26 cellular contexts compared by ENCODE assay signal in the genomic region with DNA sequence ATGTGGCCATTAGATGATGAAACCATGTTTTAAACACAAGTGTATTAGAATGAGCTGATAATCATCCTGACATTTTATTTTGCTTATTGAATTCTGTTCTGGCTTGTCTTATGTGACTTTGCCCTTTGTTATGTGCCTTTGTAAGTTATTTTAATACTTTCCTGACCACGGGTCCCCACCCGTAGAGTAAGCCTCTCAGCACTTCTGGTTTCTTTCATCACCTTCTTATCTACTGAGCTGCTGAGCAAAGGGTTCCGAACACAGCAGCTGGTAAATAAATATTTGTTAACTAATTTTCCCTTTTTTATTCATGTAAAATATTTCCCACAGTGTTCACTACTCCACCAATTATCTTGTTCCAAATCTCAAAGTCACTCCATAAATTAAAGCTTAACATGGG.
"Had no signal": no experiment of that assay in that cellular context is flagged by ENCODE, and none has a peak within 500 bp of the region (broad histone marks: within the 10 kb centered on the region; RNA-seq: fewer than 3 reads in every experiment).

No MANE protein-coding gene starts in this region.

- H3K9me3 ChIP-seq: adrenal gland, body of pancreas had no signal

- ATAC-seq: activated CD4-positive, alpha-beta T cell treated with anti-CD3 and anti-CD28 coated beads for 36 hours; activated CD8-positive, alpha-beta memory T cell treated with anti-CD3 and anti-CD28 coated beads, Interleukin-2, amount 10 ng/mL, durations not matched to agents 7 days and 5 days; activated CD8-positive, alpha-beta T cell treated with anti-CD3 and anti-CD28 coated beads, Interleukin-2, amount 10 ng/mL, durations not matched to agents 7 days and 5 days; activated naive CD8-positive, alpha-beta T cell treated with anti-CD3 and anti-CD28 coated beads, Interleukin-2, amount 50 U/mL, for 24 hours; body of pancreas; esophagus mucosa had no signal

- H3K36me3 ChIP-seq: adrenal gland had no signal

- H3K27me3 ChIP-seq: adrenal gland, body of pancreas had no signal

- DNase-seq: activated CD4-positive, alpha-beta memory T cell treated with anti-CD3 and anti-CD28 coated beads for 36 hours; activated CD4-positive, alpha-beta T cell treated with anti-CD3 and anti-CD28 coated beads for 36 hours; activated CD4-positive, alpha-beta T cell treated with anti-CD3 and anti-CD28 coated beads, Interleukin-2, amount 10 ng/mL, durations not matched to agents 24 days and 14 days; activated CD4-positive, CD25-positive, alpha-beta regulatory T cell; activated CD4-positive, CD25-positive, alpha-beta regulatory T cell treated with anti-CD3 and anti-CD28 coated beads, Interleukin-2, amount 50 U/mL, for 72 hours; activated CD8-positive, alpha-beta memory T cell treated with anti-CD3 and anti-CD28 coated beads, Interleukin-2, amount 10 ng/mL, durations not matched to agents 7 days and 5 days; activated CD8-positive, alpha-beta memory T cell treated with anti-CD3 and anti-CD28 coated beads, Interleukin-2, amount 50 U/mL, for 4 hours; activated CD8-positive, alpha-beta T cell treated with anti-CD3 and anti-CD28 coated beads, Interleukin-2, amount 10 ng/mL, durations not matched to agents 7 days and 5 days; activated effector memory CD4-positive, alpha-beta T cell treated with anti-CD3 and anti-CD28 coated beads, Interleukin-2, amount 50 U/mL, for 16 hours; activated naive CD4-positive, alpha-beta T cell treated with anti-CD3 and anti-CD28 coated beads for 36 hours; activated naive CD8-positive, alpha-beta T cell treated with anti-CD3 and anti-CD28 coated beads for 36 hours; activated naive CD8-positive, alpha-beta T cell treated with anti-CD3 and anti-CD28 coated beads, Interleukin-2, amount 50 U/mL, for 24 hours; activated T-cell treated with anti-CD3 and anti-CD28 coated beads, Interleukin-2, amount 50 U/mL, for 1 hour; activated T-cell treated with anti-CD3 and anti-CD28 coated beads, Interleukin-2, amount 50 U/mL, for 48 hours; adrenal gland; amygdala; aorta; dorsolateral prefrontal cortex; effector memory CD4-positive, alpha-beta T cell; endodermal cell; foreskin fibroblast; T-helper 2 cell had no signal

- H3K4me1 ChIP-seq: adrenal gland, body of pancreas had no signal

- FAIRE-seq: frontal cortex had no signal

- H3K4me3 ChIP-seq: adrenal gland, body of pancreas, coronary artery, dorsolateral prefrontal cortex had no signal

- H3K27ac ChIP-seq: adrenal gland, body of pancreas, coronary artery, dorsolateral prefrontal cortex had no signal
